ENCODE assay signal across 22 cellular contexts in the genomic region with DNA sequence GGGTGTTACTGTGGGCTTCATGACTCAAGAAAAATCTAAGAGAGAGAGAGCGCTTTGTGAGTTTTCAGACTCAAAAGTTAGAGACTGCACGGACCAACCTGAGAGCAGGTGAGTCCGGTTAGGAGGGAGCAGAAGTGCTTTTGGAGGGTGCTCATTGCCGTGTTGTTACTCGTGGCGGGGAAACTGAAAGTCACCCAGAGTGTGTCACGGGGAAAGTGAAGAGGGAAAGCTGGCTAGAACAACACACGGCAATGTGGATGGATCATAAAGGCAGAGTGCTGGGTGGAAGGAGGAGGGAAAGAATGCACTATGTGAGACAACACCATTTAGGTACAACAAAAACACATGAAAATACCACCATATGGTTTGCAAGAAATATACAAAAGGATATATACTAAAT.
DNase-seq lines count a peak whose midpoint lies in the region; ATAC-seq, FAIRE-seq and TF ChIP-seq lines count a peak whose summit lies in the region.
"Had no signal": no experiment of that assay in that cellular context is flagged by ENCODE, and none has a peak within 500 bp of the region (broad histone marks: within the 10 kb centered on the region; RNA-seq: fewer than 3 reads in every experiment).

No MANE protein-coding gene starts in this region.

- H2BK5ac ChIP-seq in H1 (ENCODE audit: low read depth, low read length): no peak overlapping the region
- no peak overlapping the region for H2BK5ac ChIP-seq in neuronal stem cell (ENCODE audit: low read length)

- H3K4me2 ChIP-seq in H1 (ENCODE audit: insufficient read depth in 1 of 2, low read depth in 2 of 2, low read length in 2 of 2) (no peak overlapping the region), neuronal stem cell (ENCODE audit: insufficient read depth, low read length, poor library complexity, severe bottlenecking) (no peak overlapping the region)
- H3K4me2 ChIP-seq: BLaER1 had no signal

- H3K4ac ChIP-seq in H1 (replicated peaks; ENCODE audit: insufficient read length, low read depth, low read length) (no peak overlapping the region), neuronal stem cell (ENCODE audit: low read length) (no peak overlapping the region)

- H3K36me3 ChIP-seq in H1 (ENCODE audit: control insufficient read depth in 2 of 4, insufficient read depth in 4 of 4, low read length in 3 of 4): no peaks in the 10 kb centered on the region
- H3K36me3 ChIP-seq in neuronal stem cell (replicated peaks in 1 of 2; ENCODE audit: control insufficient read depth in 2 of 2, insufficient read depth in 2 of 2, low read length in 2 of 2): no peaks in the 10 kb centered on the region
- H3K36me3 ChIP-seq in upper lobe of right lung: no peaks in the 10 kb centered on the region
- H3K36me3 ChIP-seq: BLaER1 had no signal

- no peak overlapping the region for H3K14ac ChIP-seq in H1 (ENCODE audit: insufficient read length)
- no peak overlapping the region for H3K14ac ChIP-seq in neuronal stem cell (ENCODE audit: low read length)

- TF ChIP-seq POLR2A in H1 (IDR thresholded peaks at IDR 0.05; ENCODE audit: control extremely low read depth in 1 of 2, low read depth in 2 of 2, low read length in 2 of 2): no peak

- H3K4me3 Mint-ChIP-seq in T-helper 1 cell treated with Interleukin-12 subunit alpha and Interleukin-12 subunit beta and Interleukin-4 antibody, amounts not matched to agents 30 μg/mL and 1 μg/mL, for 36 hours: no peak overlapping the region
- H3K4me3 Mint-ChIP-seq: HFFc6 had no signal

- intact Hi-C loops in upper lobe of right lung (cut with DNase I): no loop called here

- no peak for FAIRE-seq in H1 (lab: Jason Lieb, UNC)
- FAIRE-seq: GM12878, H54, HTR-8/SVneo had no signal

- H3K23ac ChIP-seq in H1 (ENCODE audit: insufficient read length) (no peak overlapping the region), neuronal stem cell (ENCODE audit: low read depth, low read length, poor library complexity) (no peak overlapping the region)

- 92% methylated on average over 8 of the region's 8 CpGs; no CpG with 5 or more reads in 1 of the 2 experiments for WGBS in H1 (ENCODE audit: extremely low coverage in 1 of 2, insufficient coverage in 1 of 2, insufficient read length in 1 of 2, insufficient replicate concordance in 2 of 2, low coverage in 1 of 2, low lambda C conversion rate in 2 of 2, missing lambda C conversion rate in 1 of 2), 2 experiments
- WGBS in neuronal stem cell (ENCODE audit: extremely low coverage in 2 of 2, insufficient read length in 2 of 2, insufficient replicate concordance in 1 of 2), 2 donors: no CpG with 5 or more reads among the region's 8 CpGs

- no peaks in the 10 kb centered on the region for H3K9me3 Mint-ChIP-seq in T-helper 1 cell treated with Interleukin-12 subunit alpha and Interleukin-12 subunit beta and Interleukin-4 antibody, amounts not matched to agents 30 μg/mL and 1 μg/mL, for 36 hours
- H3K9me3 Mint-ChIP-seq: CD8-positive, alpha-beta T cell had no signal

- no peak overlapping the region for H3K56ac ChIP-seq in H1 (replicated peaks; ENCODE audit: insufficient read length, low read depth, low read length)

- H3K27me3 ChIP-seq in H1 (replicated peaks in 1 of 4; ENCODE audit: control insufficient read depth in 3 of 4, extremely low read depth in 1 of 4, insufficient read depth in 3 of 4, low read length in 3 of 4) (no peaks in the 10 kb centered on the region), neuronal stem cell (ENCODE audit: control insufficient read depth in 3 of 3, insufficient read depth in 3 of 3, low read depth in 1 of 3, low read length in 3 of 3) (no peaks in the 10 kb centered on the region), upper lobe of right lung (no peaks in the 10 kb centered on the region)
- H3K27me3 ChIP-seq: BLaER1 had no signal

- H4K91ac ChIP-seq in H1 (replicated peaks; ENCODE audit: insufficient read length, low read length) (no peak overlapping the region), neuronal stem cell (ENCODE audit: low read depth, low read length, poor library complexity) (no peak overlapping the region)

- H3K9me3 ChIP-seq in H1 (ENCODE audit: insufficient read depth in 2 of 2, low read depth in 1 of 2, low read length in 1 of 2): no peaks in the 10 kb centered on the region
- H3K9me3 ChIP-seq in neuronal stem cell (replicated peaks in 1 of 2; ENCODE audit: control insufficient read depth in 2 of 2, insufficient read depth in 1 of 2, low read depth in 1 of 2, low read length in 2 of 2): peaks cover 0 to 3% of the 10 kb centered on the region in 2 donors
- H3K9me3 ChIP-seq in upper lobe of right lung: no peaks in the 10 kb centered on the region
- H3K9me3 ChIP-seq: BLaER1 had no signal

- DNase-seq in T-helper 1 cell (no peak), H1 (ENCODE audit: low read depth in 1 of 2, low spot score in 2 of 2) (no peak), neuronal stem cell (ENCODE audit: low spot score) (no peak), upper lobe of right lung (peak; percentile 60)
- DNase-seq: 8988T; CD8-positive, alpha-beta T cell; DMS 273 treated with DMSO at 0.1 percent for 48 hours; DMS53; DND-41; EL; GM23248; HCEC 1CT; HFFc6; IMR-90 had no signal

- CTCF ChIA-PET in H1 (lab: Charles Lee; ENCODE audit: partially characterized antibody): interaction anchor here (1.0 to 1.8 kb wide), 4 partner anchors 10 to 221 kb away, joined by 3 to 5 read pairs (median 4); no protein-coding TSS in a partner anchor

- H2BK20ac ChIP-seq in H1 (ENCODE audit: low read length): no peak overlapping the region

- H3K18ac ChIP-seq in H1 (ENCODE audit: extremely low read depth, low read length) (no peak overlapping the region), neuronal stem cell (ENCODE audit: low read length) (peak overlapping the region; percentile 29)

- H3K4me1 ChIP-seq in H1 (replicated peaks in 1 of 4; ENCODE audit: control insufficient read depth in 3 of 4, insufficient read depth in 4 of 4, low read length in 3 of 4) (peaks cover 0 to 4% (median under 1%) of the 10 kb centered on the region in 4 experiments; a peak in 1 of 7 replicates), neuronal stem cell (ENCODE audit: control insufficient read depth in 2 of 2, insufficient read depth in 1 of 2, low read depth in 1 of 2, low read length in 2 of 2) (peaks cover 0 to 20% of the 10 kb centered on the region in 2 donors), upper lobe of right lung (no peaks in the 10 kb centered on the region)

- TF ChIP-seq CTCF in H1 (IDR thresholded peaks at IDR 0.05; ENCODE audit: control extremely low read depth in 1 of 3, insufficient read depth in 1 of 3, low read depth in 1 of 3, low read length in 3 of 3) (no peak), upper lobe of right lung (IDR thresholded peaks at IDR 0.05) (no peak)

- no peak overlapping the region for H3K9ac ChIP-seq in H1 (replicated peaks in 1 of 4; ENCODE audit: extremely low read depth in 1 of 4, low read depth in 3 of 4, low read length in 3 of 4)
- H3K9ac ChIP-seq in neuronal stem cell (ENCODE audit: low read depth, low read length, poor library complexity): no peak overlapping the region
- H3K9ac ChIP-seq: BLaER1, GM23248 had no signal

- H3K27me3 Mint-ChIP-seq in T-helper 1 cell treated with Interleukin-12 subunit alpha and Interleukin-12 subunit beta and Interleukin-4 antibody, amounts not matched to agents 30 μg/mL and 1 μg/mL, for 36 hours (ENCODE audit: low read depth): peaks cover 16% of the 10 kb centered on the region

- peak overlapping the region; percentile 45 for H3K27ac Mint-ChIP-seq in T-helper 1 cell treated with Interleukin-12 subunit alpha and Interleukin-12 subunit beta and Interleukin-4 antibody, amounts not matched to agents 30 μg/mL and 1 μg/mL, for 36 hours
- H3K27ac Mint-ChIP-seq: CD8-positive, alpha-beta T cell; HFFc6 had no signal

- no peaks in the 10 kb centered on the region for H3K23me2 ChIP-seq in H1 (ENCODE audit: low read depth, low read length)

- H2AFZ ChIP-seq in H1 (ENCODE audit: low read length) (no peak overlapping the region), neuronal stem cell (ENCODE audit: low read length) (no peak overlapping the region)
- H2AFZ ChIP-seq: GM23248 had no signal

- ATAC-seq in upper lobe of right lung (peak; percentile 84), GM21381 (IDR thresholded peaks at IDR 0.05; ENCODE audit: unreplicated experiment) (no peak), HG03045 (IDR thresholded peaks at IDR 0.05; ENCODE audit: unreplicated experiment) (no peak), HG02610 (IDR thresholded peaks at IDR 0.05; ENCODE audit: unreplicated experiment) (no peak)
- ATAC-seq: CD8-positive, alpha-beta T cell; GM12878 had no signal

- H4K8ac ChIP-seq in H1 (ENCODE audit: extremely low read depth, insufficient read depth, low read length) (no peak overlapping the region), neuronal stem cell (ENCODE audit: low read depth, low read length) (no peak overlapping the region)

- TF ChIP-seq EP300 in H1 (IDR thresholded peaks at IDR 0.05; ENCODE audit: borderline replicate concordance in 1 of 2, low read depth in 2 of 2, low read length in 2 of 2): no peak

- H2BK15ac ChIP-seq in H1 (ENCODE audit: low read length) (peak overlapping the region; percentile 47; the same call in 1 of the 2 replicates), neuronal stem cell (ENCODE audit: low read length) (no peak overlapping the region)

- no peak for TF ChIP-seq RAD21 in H1 (IDR thresholded peaks at IDR 0.05 in 1 of 2, conservative IDR thresholded peaks at IDR 0.05 in 1 of 2; ENCODE audit: low read depth in 2 of 2, low read length in 2 of 2)

- POLR2A ChIA-PET in H1 (lab: Charles Lee; ENCODE audit: partially characterized antibody): interaction anchor here (0.6 kb wide), 1 partner anchor 271 kb away, joined by 5 read pairs; no protein-coding TSS in a partner anchor

- no peak overlapping the region for H2BK120ac ChIP-seq in H1 (replicated peaks; ENCODE audit: low read depth, low read length)
- H2BK120ac ChIP-seq in neuronal stem cell (ENCODE audit: low read depth, low read length): no peak overlapping the region

- H3K36me3 Mint-ChIP-seq in T-helper 1 cell treated with Interleukin-12 subunit alpha and Interleukin-12 subunit beta and Interleukin-4 antibody, amounts not matched to agents 30 μg/mL and 1 μg/mL, for 36 hours (ENCODE audit: low read depth): peaks cover 2% of the 10 kb centered on the region
- H3K36me3 Mint-ChIP-seq: CD8-positive, alpha-beta T cell had no signal

- no peak overlapping the region for H4K5ac ChIP-seq in H1 (ENCODE audit: insufficient read length, low read depth, low read length)

- H3K79me1 ChIP-seq in H1 (ENCODE audit: low read depth, low read length): no peaks in the 10 kb centered on the region
- H3K79me1 ChIP-seq in neuronal stem cell (ENCODE audit: low read depth, low read length): no peaks in the 10 kb centered on the region

- H3K4me3 ChIP-seq in H1 (ENCODE audit: extremely low read depth in 1 of 4, insufficient read depth in 2 of 4, low read depth in 3 of 4, low read length in 4 of 4): no peak overlapping the region
- no peak overlapping the region for H3K4me3 ChIP-seq in neuronal stem cell (ENCODE audit: low read length in 2 of 2)
- no peak overlapping the region for H3K4me3 ChIP-seq in upper lobe of right lung
- H3K4me3 ChIP-seq: BLaER1, GM12878, GM23248 had no signal

- H4K20me1 ChIP-seq in H1 (replicated peaks in 1 of 2; ENCODE audit: control insufficient read depth in 1 of 2, insufficient read depth in 2 of 2, low read length in 2 of 2): no peaks in the 10 kb centered on the region
- H4K20me1 ChIP-seq: BLaER1 had no signal

- no peak overlapping the region for H2BK12ac ChIP-seq in H1 (ENCODE audit: low read depth, low read length)
- no peak overlapping the region for H2BK12ac ChIP-seq in neuronal stem cell (ENCODE audit: low read length)

- H3K27ac ChIP-seq in H1 (ENCODE audit: low read depth, low read length) (no peak overlapping the region), neuronal stem cell (replicated peaks; ENCODE audit: low read length) (no peak overlapping the region), upper lobe of right lung (peak overlapping the region; percentile 36)
- H3K27ac ChIP-seq: BLaER1, GM23248 had no signal

- H3K4me1 Mint-ChIP-seq in T-helper 1 cell treated with Interleukin-12 subunit alpha and Interleukin-12 subunit beta and Interleukin-4 antibody, amounts not matched to agents 30 μg/mL and 1 μg/mL, for 36 hours (ENCODE audit: low read depth): peaks cover 14% of the 10 kb centered on the region

- H2AK5ac ChIP-seq in H1 (ENCODE audit: low read depth, low read length): no peak overlapping the region
- no peak overlapping the region for H2AK5ac ChIP-seq in neuronal stem cell (ENCODE audit: low read depth, low read length)

- no peaks in the 10 kb centered on the region for H3K79me2 ChIP-seq in H1 (ENCODE audit: control insufficient read depth in 1 of 2, insufficient read depth in 2 of 2, low read length in 2 of 2)
